In genomic region chr1:33634806-33635205, GRCh38 we compare ENCODE assay signal across 1 cellular context.
A peak's percentile ranks its signal among the peaks of the same experiment; 100 is the strongest.
TF ChIP-seq lines count a peak whose summit lies in the region.

No MANE protein-coding gene starts in this region.

TF ChIP-seq in H1, 55 proteins besides CTCF, POLR2A, EP300 and RAD21 (continued from another document):
- TF ChIP-seq MAFK (IDR thresholded peaks at IDR 0.05; ENCODE audit: low read depth, low read length) (no peak), CBX8 (IDR thresholded peaks at IDR 0.05; ENCODE audit: borderline replicate concordance, low read depth, low read length) (no peak), ATF2 (IDR thresholded peaks at IDR 0.05; ENCODE audit: low read length) (no peak), SIN3A (conservative IDR thresholded peaks at IDR 0.05 in 1 of 2, IDR thresholded peaks at IDR 0.05 in 1 of 2; ENCODE audit: low read depth in 1 of 2, low read length in 2 of 2) (no peak), TEAD4 (IDR thresholded peaks at IDR 0.05; ENCODE audit: low read depth, low read length) (peak; percentile 99), KDM4A (IDR thresholded peaks at IDR 0.05; ENCODE audit: low read depth, low read length, severe bottlenecking) (no peak), HDAC2 (IDR thresholded peaks at IDR 0.05; ENCODE audit: borderline replicate concordance in 1 of 2, low read depth in 2 of 2, low read length in 2 of 2) (no peak)
